9 cellular contexts compared by ENCODE assay signal in the genomic region with DNA sequence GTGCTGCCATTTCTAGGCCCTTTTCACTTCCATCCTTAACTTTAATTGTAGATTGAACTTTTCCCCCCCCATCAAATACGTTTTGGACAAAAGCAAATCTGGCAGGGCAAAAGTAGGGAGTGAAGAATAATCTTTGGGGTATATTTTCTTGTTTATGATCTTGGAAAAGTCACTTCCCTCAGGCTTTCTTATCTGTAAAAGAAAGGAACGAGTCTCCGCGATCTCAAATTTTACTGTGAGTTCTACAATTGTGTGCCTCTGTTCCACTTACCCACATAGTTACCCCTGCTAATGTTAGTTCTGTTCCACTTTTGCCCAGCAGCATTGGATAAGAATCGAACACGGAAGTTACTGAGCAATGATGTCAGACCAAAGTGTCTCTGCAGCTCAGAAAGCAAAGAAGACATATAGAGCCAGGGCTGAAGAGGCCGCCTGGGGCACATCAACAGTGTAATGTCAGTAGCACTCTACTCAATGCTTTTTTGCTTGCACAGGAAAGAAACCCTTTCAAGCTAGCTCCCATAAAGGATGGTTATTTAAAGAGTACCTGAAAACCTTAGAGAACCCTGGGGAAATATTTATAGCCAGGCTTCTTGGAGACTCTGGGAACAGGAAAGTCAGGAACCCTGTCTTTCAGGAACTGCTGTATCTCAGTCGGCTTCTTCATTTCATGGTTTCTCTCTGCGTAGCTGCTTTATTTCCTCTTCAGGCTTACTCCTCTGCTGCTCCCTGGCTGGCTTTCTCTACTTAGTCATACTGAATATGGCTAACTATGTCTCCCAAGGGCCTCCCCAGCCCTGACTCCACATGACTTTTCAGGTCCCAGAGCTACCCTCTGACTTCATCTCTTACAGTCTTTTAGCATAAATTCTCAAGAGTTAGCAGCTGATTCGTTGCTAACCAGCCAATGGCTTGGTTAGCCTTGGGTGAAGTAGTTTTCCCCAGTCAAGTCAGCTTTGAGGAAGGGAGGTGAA.
DNase-seq lines count a peak whose midpoint lies in the region; ATAC-seq and TF ChIP-seq lines count a peak whose summit lies in the region.
"Had no signal": no experiment of that assay in that cellular context is flagged by ENCODE, and none has a peak within 500 bp of the region (broad histone marks: within the 10 kb centered on the region; RNA-seq: fewer than 3 reads in every experiment).

No MANE protein-coding gene starts in this region.

- H3K36me3 ChIP-seq in sigmoid colon = no peaks in the 10 kb centered on the region

- intact Hi-C loops in sigmoid colon (cut with DNase I) = loop anchor here (5.0 to 10.0 kb wide), 2 partner anchors 38 to 795 kb away; no protein-coding TSS in a partner anchor

- DNase-seq in cardiac fibroblast (ENCODE audit: low read depth in 2 of 2) (peak; percentile 52 to 92), sigmoid colon (peak; percentile 70), UCSD-AML1 (lab: John Stamatoyannopoulos, UW; ENCODE audit: unreplicated experiment) (no peak), NCI-H1048 (lab: John Stamatoyannopoulos, UW) (no peak), NOMO-1 (lab: John Stamatoyannopoulos, UW; ENCODE audit: unreplicated experiment in 2 of 2) (no peak)
- DNase-seq: amniotic stem cell had no signal

- TF ChIP-seq CTCF in cardiac fibroblast (IDR thresholded peaks at IDR 0.05; ENCODE audit: low read depth, low read length) = no peak
- TF ChIP-seq CTCF in sigmoid colon (IDR thresholded peaks at IDR 0.05) = no peak

- TF ChIP-seq EP300 in sigmoid colon (IDR thresholded peaks at IDR 0.05) = no peak

- H3K9me3 ChIP-seq in sigmoid colon = no peaks in the 10 kb centered on the region

- H3K4me3 ChIP-seq in cardiac fibroblast (replicated peaks in 1 of 2; ENCODE audit: low read depth in 2 of 2, low read length in 2 of 2) (no peak overlapping the region), sigmoid colon (no peak overlapping the region)

- no peaks in the 10 kb centered on the region for H3K27me3 ChIP-seq in sigmoid colon

- WGBS in sigmoid colon, 2 donors = 89 to 90% methylated on average over 10 of the region's 10 CpGs

- ATAC-seq in GM19463 (IDR thresholded peaks at IDR 0.05; ENCODE audit: unreplicated experiment) = peak; percentile 89
- ATAC-seq in HG03064 (IDR thresholded peaks at IDR 0.05; ENCODE audit: low read depth, unreplicated experiment) = peak; percentile 67
- no peak for ATAC-seq in GM18517 (IDR thresholded peaks at IDR 0.05; ENCODE audit: unreplicated experiment)

- TF ChIP-seq POLR2A in sigmoid colon (IDR thresholded peaks at IDR 0.05) = no peak

- peaks cover 0 to 60% (median 30%) of the 10 kb centered on the region in 4 donors for H3K4me1 ChIP-seq in sigmoid colon

- peak overlapping the region in 3 of 4 donors; percentile 47 to 67 (median 51) for H3K27ac ChIP-seq in sigmoid colon

Comparison
In these comparisons a context has a peak if more than half of its experiments do, and no peak if none do; other contexts are left out.
1. DNase-seq: peak in cardiac fibroblast (2 of 2) and sigmoid colon (single experiment); none in UCSD-AML1 (single experiment), NCI-H1048 (single experiment) and NOMO-1 (0 of 2).